8 cellular contexts compared by ENCODE assay signal in the genomic region with DNA sequence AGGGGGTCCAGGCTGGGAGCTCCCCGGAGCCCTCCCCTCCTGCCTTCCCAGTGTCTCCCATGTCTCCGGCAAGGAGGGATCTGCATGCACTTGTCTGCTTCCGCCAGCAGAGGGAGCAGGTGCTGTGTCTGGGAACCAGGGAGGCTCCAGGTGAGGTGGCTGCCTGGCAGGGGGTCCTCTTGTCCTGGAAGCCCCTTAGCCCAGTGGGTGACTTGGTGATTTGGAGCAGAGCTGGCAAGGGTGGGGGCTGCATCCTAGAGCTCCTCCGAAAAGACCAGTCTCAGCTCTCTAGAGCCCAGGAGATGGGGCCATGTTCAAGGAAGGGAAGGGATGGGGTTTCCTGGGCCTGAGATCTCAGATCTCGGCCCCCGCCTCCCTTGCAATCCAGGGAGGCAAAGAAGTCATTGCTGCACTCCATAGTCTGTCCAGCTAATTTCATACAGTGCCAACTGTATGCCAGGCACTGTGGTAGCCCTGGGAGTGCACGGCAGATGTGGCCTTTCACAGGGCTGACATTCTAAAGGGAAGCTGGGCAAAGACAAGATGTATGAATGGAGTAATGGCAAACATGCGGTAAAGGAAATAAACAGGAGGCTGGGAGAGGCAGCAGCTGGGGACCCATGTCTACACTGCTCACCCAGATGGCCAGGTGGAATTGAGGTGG. TPM values are rescaled to one million over a fixed set of nuclear protein-coding genes. Genes with fewer than 3 reads are reported as not detected.
DNase-seq lines count a peak whose midpoint lies in the region; ATAC-seq and TF ChIP-seq lines count a peak whose summit lies in the region.

No MANE protein-coding gene starts in this region.

- DNase-seq in Daoy (ENCODE audit: low read depth) (peak; percentile 68), NOMO-1 treated with DMSO at 0.1 percent for 48 hours (lab: John Stamatoyannopoulos, UW; ENCODE audit: unreplicated experiment) (peak; percentile 3), endothelial cell (ENCODE audit: low spot score) (peak; percentile 80), myocyte (ENCODE audit: low read depth) (peak; percentile 69)
- DNase-seq in activated CD8-positive, alpha-beta memory T cell treated with anti-CD3 and anti-CD28 coated beads, Interleukin-2, amount 50 U/mL, for 48 hours = peak; percentile 87
- DNase-seq in stimulated activated CD8-positive, alpha-beta memory T cell treated with anti-CD3 and anti-CD28 coated beads, Interleukin-7, amount 100 ng/mL, for 24 hours (ENCODE audit: low read depth) = peak; percentile 44

- ATAC-seq in HG03432 (IDR thresholded peaks at IDR 0.05; ENCODE audit: unreplicated experiment) = peak; percentile 64
- ATAC-seq in GM18873 (IDR thresholded peaks at IDR 0.05; ENCODE audit: low FRiP score, unreplicated experiment) = no peak

- no peak overlapping the region for H3K4me3 Mint-ChIP-seq in endothelial cell (ENCODE audit: unreplicated experiment)

- no peak overlapping the region for H3K27ac Mint-ChIP-seq in endothelial cell (ENCODE audit: unreplicated experiment)

- H3K27me3 Mint-ChIP-seq in endothelial cell (ENCODE audit: unreplicated experiment) = peaks cover 4% of the 10 kb centered on the region

- H3K36me3 Mint-ChIP-seq in endothelial cell (ENCODE audit: low read depth, unreplicated experiment) = no peaks in the 10 kb centered on the region

- peak; percentile 92 for TF ChIP-seq CTCF in endothelial cell (IDR thresholded peaks at IDR 0.05; ENCODE audit: unreplicated experiment)

- no peaks in the 10 kb centered on the region for H3K9me3 Mint-ChIP-seq in endothelial cell (ENCODE audit: unreplicated experiment)

- no peaks in the 10 kb centered on the region for H3K4me1 Mint-ChIP-seq in endothelial cell (ENCODE audit: unreplicated experiment)

RNA-seq across cellular contexts. Expression of gene SFRP5, which starts 20.4 kb away (rescaled TPM):
- total RNA-seq in Daoy (2014; rRNA removed; shearing (Covaris generic)) = 3.0 and 6.7 TPM in 2 replicates
- total RNA-seq in endothelial cell (ENCODE audit: unreplicated experiment) = 3.5 TPM
- 0.91 and 1.4 TPM in 2 replicates for total RNA-seq in myocyte
- 0.58 TPM for polyA plus RNA-seq in myocyte (2012)

RNA-seq across cellular contexts. Expression of gene ZFYVE27, which starts 55.3 kb away (rescaled TPM):
- 12.3 and 15.1 TPM in 2 replicates for total RNA-seq in Daoy (2014; rRNA removed; shearing (Covaris generic))
- total RNA-seq in endothelial cell (ENCODE audit: unreplicated experiment) = 19.2 TPM
- 25.5 and 30.5 TPM in 2 replicates for total RNA-seq in myocyte
- polyA plus RNA-seq in myocyte (2012) = 33.5 TPM

RNA-seq across cellular contexts. Expression of gene GOLGA7B, which starts 57.5 kb away (rescaled TPM):
- 1.3 and 2.0 TPM in 2 replicates for total RNA-seq in Daoy (2014; rRNA removed; shearing (Covaris generic))
- total RNA-seq in endothelial cell (ENCODE audit: unreplicated experiment) (2.5 TPM), myocyte (0.29 and 0.42 TPM in 2 replicates)
- polyA plus RNA-seq in myocyte (2012) = 0.91 TPM

Comparison
In these comparisons a context has a peak if more than half of its experiments do, and no peak if none do; other contexts are left out.
1. DNase-seq: peak in every context shown above with its lines; median percentile 87 in activated CD8-positive, alpha-beta memory T cell treated with anti-CD3 and anti-CD28 coated beads, Interleukin-2, amount 50 U/mL, for 48 hours; 80 in endothelial cell; 69 in myocyte; 68 in Daoy; 44 in stimulated activated CD8-positive, alpha-beta memory T cell treated with anti-CD3 and anti-CD28 coated beads, Interleukin-7, amount 100 ng/mL, for 24 hours; 3 in NOMO-1 treated with DMSO at 0.1 percent for 48 hours.